Comparison of ENCODE assay signal across 10 cellular contexts in the genomic region with DNA sequence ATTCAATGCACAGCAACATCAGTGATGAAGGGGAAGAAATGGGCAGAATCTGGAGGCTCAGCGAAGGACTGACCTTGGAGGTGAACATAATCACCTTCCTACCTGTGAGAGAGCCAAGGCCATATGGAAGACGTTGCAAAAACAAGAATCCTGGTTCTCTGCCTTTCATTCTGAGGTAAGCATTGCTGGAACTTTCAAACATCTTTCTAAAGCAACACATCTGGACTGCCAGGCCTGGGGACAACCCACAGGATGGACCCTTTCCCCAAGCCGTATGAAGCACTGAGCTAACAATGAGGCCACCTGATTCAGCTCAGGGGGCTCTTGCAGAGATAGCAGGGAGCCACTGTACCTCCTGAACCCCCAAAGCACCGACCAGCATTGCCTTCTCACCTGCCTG.
DNase-seq lines count a peak whose midpoint lies in the region; ATAC-seq and TF ChIP-seq lines count a peak whose summit lies in the region.
"Had no signal": no experiment of that assay in that cellular context is flagged by ENCODE, and none has a peak within 500 bp of the region (broad histone marks: within the 10 kb centered on the region; RNA-seq: fewer than 3 reads in every experiment).

No MANE protein-coding gene starts in this region.

- H3K9me3 Mint-ChIP-seq in HFFc6 = no peaks in the 10 kb centered on the region
- H3K9me3 Mint-ChIP-seq in osteocyte (ENCODE audit: unreplicated experiment) = no peaks in the 10 kb centered on the region

- TF ChIP-seq POLR2A in breast epithelium (IDR thresholded peaks at IDR 0.05) = no peak

- intact Hi-C loops in breast epithelium (cut with DNase I; ENCODE audit: low total_unique reads) = no loop called here
- intact Hi-C loops in mucosa of descending colon (cut with DNase I, micrococcal nuclease) = no loop called here

- ATAC-seq in GM18907 (IDR thresholded peaks at IDR 0.05; ENCODE audit: unreplicated experiment) = no peak
- ATAC-seq in mucosa of descending colon = no peak

- H3K27ac Mint-ChIP-seq in HFFc6 (peak overlapping the region; percentile 77), osteocyte (ENCODE audit: unreplicated experiment) (peak overlapping the region; percentile 85)

- H3K36me3 Mint-ChIP-seq in HFFc6 (ENCODE audit: low read depth) (peaks cover 66% of the 10 kb centered on the region), osteocyte (ENCODE audit: unreplicated experiment) (peaks cover 12% of the 10 kb centered on the region)

- H4K20me1 ChIP-seq in BLaER1 = peaks cover 87% of the 10 kb centered on the region

- TF ChIP-seq CTCF in HFFc6 (IDR thresholded peaks at IDR 0.05) (no peak), breast epithelium (IDR thresholded peaks at IDR 0.05) (no peak), osteocyte (IDR thresholded peaks at IDR 0.05) (no peak), mucosa of descending colon (IDR thresholded peaks at IDR 0.05) (no peak)

- H3K27me3 Mint-ChIP-seq in HFFc6 (ENCODE audit: insufficient read depth) = peaks cover 1% of the 10 kb centered on the region
- H3K27me3 Mint-ChIP-seq in osteocyte (ENCODE audit: unreplicated experiment) = no peaks in the 10 kb centered on the region

- peak overlapping the region; percentile 97 for H3K4me3 Mint-ChIP-seq in HFFc6
- H3K4me3 Mint-ChIP-seq in osteocyte (ENCODE audit: unreplicated experiment) = peak overlapping the region; percentile 4

- H3K9me3 ChIP-seq in BLaER1 = no peaks in the 10 kb centered on the region
- no peaks in the 10 kb centered on the region for H3K9me3 ChIP-seq in breast epithelium
- no peaks in the 10 kb centered on the region for H3K9me3 ChIP-seq in mucosa of descending colon

- H3K4me3 ChIP-seq in BLaER1 (no peak overlapping the region), breast epithelium (peak overlapping the region in 2 of 3 donors; percentile 11 to 86), mucosa of descending colon (no peak overlapping the region)

- H3K9ac ChIP-seq in BLaER1 = no peak overlapping the region

- H3K4me2 ChIP-seq in BLaER1 = peak overlapping the region; percentile 89; the same call in 1 of the 2 replicates

- peaks cover 47% of the 10 kb centered on the region for H3K4me1 ChIP-seq in BLaER1
- H3K4me1 ChIP-seq in breast epithelium = peaks cover 0 to 11% of the 10 kb centered on the region in 2 donors
- H3K4me1 ChIP-seq in mucosa of descending colon (ENCODE audit: low read depth) = peaks cover 27% of the 10 kb centered on the region

- H3K27me3 ChIP-seq in BLaER1 (no peaks in the 10 kb centered on the region), breast epithelium (no peaks in the 10 kb centered on the region)

- H3K27ac ChIP-seq in BLaER1 (no peak overlapping the region), breast epithelium (peak overlapping the region; percentile 2 to 11)
- H3K27ac ChIP-seq: WERI-Rb-1 had no signal

- H3K36me3 ChIP-seq in BLaER1 = peaks cover 33% of the 10 kb centered on the region
- H3K36me3 ChIP-seq in breast epithelium = no peaks in the 10 kb centered on the region
- no peaks in the 10 kb centered on the region for H3K36me3 ChIP-seq in mucosa of descending colon (ENCODE audit: low read depth)
- H3K36me3 ChIP-seq: WERI-Rb-1 had no signal

- DNase-seq in HFFc6 = no peak
- no peak for DNase-seq in breast epithelium (ENCODE audit: low spot score in 2 of 2)
- no peak for DNase-seq in osteocyte (ENCODE audit: extremely low spot score, unreplicated experiment)
- DNase-seq in NCI-H1930 (lab: John Stamatoyannopoulos, UW) = no peak
- no peak for DNase-seq in GF-D8 (lab: John Stamatoyannopoulos, UW)
- DNase-seq in mucosa of descending colon = no peak
- DNase-seq: stimulated activated CD4-positive, alpha-beta T cell treated with anti-CD3 and anti-CD28 coated beads, Interleukin-15, amount 100 ng/mL, for 24 hours; WERI-Rb-1 had no signal

- peaks cover 85% of the 10 kb centered on the region for H3K4me1 Mint-ChIP-seq in HFFc6 (ENCODE audit: low read depth)
- peaks cover 77% of the 10 kb centered on the region for H3K4me1 Mint-ChIP-seq in osteocyte (ENCODE audit: unreplicated experiment)

Comparison
In these comparisons a context has a peak if more than half of its experiments do, and no peak if none do; other contexts are left out.
1. H3K4me3 ChIP-seq: peak in breast epithelium (2 of 3); none in BLaER1 (single experiment) and mucosa of descending colon (single experiment).